Comparison of ENCODE assay signal across 8 cellular contexts in genomic region chr14:61320806-61321384, GRCh38. TPM values are rescaled to one million over a fixed set of nuclear protein-coding genes. Genes with fewer than 3 reads are reported as not detected.
DNase-seq lines count a peak whose midpoint lies in the region; ATAC-seq, FAIRE-seq and TF ChIP-seq lines count a peak whose summit lies in the region.

No MANE protein-coding gene starts in this region.

- peaks cover 2% of the 10 kb centered on the region for H3K9me3 Mint-ChIP-seq in activated CD4-positive, alpha-beta memory T cell treated with anti-CD3 and anti-CD28 coated beads, Interleukin-2, amount 10 ng/mL, durations not matched to agents 7 days and 5 days

- 0 out of 2 replicates have a peak, but pooled peaks cover 2% of the 10 kb centered on the region for H3K79me2 ChIP-seq in HCT116 (ENCODE audit: insufficient read depth, low read length)

- H3K36me3 Mint-ChIP-seq in activated CD4-positive, alpha-beta memory T cell treated with anti-CD3 and anti-CD28 coated beads, Interleukin-2, amount 10 ng/mL, durations not matched to agents 7 days and 5 days (ENCODE audit: low read depth) = peaks cover 36% of the 10 kb centered on the region

- peak overlapping the region; percentile 64 for H3K4me3 Mint-ChIP-seq in activated CD4-positive, alpha-beta memory T cell treated with anti-CD3 and anti-CD28 coated beads, Interleukin-2, amount 10 ng/mL, durations not matched to agents 7 days and 5 days

- H3K27ac ChIP-seq in HCT116 (ENCODE audit: low read depth, low read length) (peak overlapping the region; percentile 50), right atrium auricular region (peak overlapping the region; percentile 70 to 76), small intestine (ENCODE audit: low read depth in 1 of 2, low read length in 1 of 2) (peak overlapping the region; percentile 89 to 92), SJCRH30 (no peak overlapping the region)

- H3K4me2 ChIP-seq in HCT116 (ENCODE audit: low read length) = peak overlapping the region; percentile 96

- in situ Hi-C loops in GM13977 (cut with MboI; ENCODE audit: low pct_unique_long_range_greater_than_20kb, low sequenced_read_pairs, unreplicated experiment) = no loop called here

- no peak for FAIRE-seq in small intestine (lab: Jason Lieb, UNC)

- RAD21 ChIA-PET in HCT116 (lab: Charles Lee; ENCODE audit: low non-redundant PET in 1 of 2, low total read pairs in 2 of 2, uncharacterized antibody in 2 of 2, unreplicated experiment in 2 of 2) = no interaction called here

- H3K27me3 ChIP-seq in HCT116 (ENCODE audit: insufficient read depth, low read length) (no peaks in the 10 kb centered on the region), right atrium auricular region (no peaks in the 10 kb centered on the region), small intestine (ENCODE audit: control insufficient read depth in 2 of 2, insufficient read depth in 2 of 2, low read length in 2 of 2) (no peaks in the 10 kb centered on the region), SJCRH30 (no peaks in the 10 kb centered on the region)

- no peak for DNase-seq in HCT116 (ENCODE audit: low read depth, low spot score)
- DNase-seq in activated CD4-positive, alpha-beta memory T cell treated with anti-CD3 and anti-CD28 coated beads, Interleukin-2, amount 10 ng/mL, durations not matched to agents 7 days and 5 days = no peak
- DNase-seq in right atrium auricular region (ENCODE audit: low spot score) = no peak
- DNase-seq in small intestine = peak; percentile 42
- no peak for DNase-seq in SJCRH30
- DNase-seq in GM13977 (ENCODE audit: low spot score) = no peak
- no peak for DNase-seq in COLO668 (lab: John Stamatoyannopoulos, UW; ENCODE audit: unreplicated experiment)

- H3K9me2 ChIP-seq in HCT116 (ENCODE audit: insufficient read depth) = no peaks in the 10 kb centered on the region

- peak overlapping the region; percentile 70 for H3K9ac ChIP-seq in HCT116 (ENCODE audit: low read length)

- no peak overlapping the region for H3K27ac Mint-ChIP-seq in activated CD4-positive, alpha-beta memory T cell treated with anti-CD3 and anti-CD28 coated beads, Interleukin-2, amount 10 ng/mL, durations not matched to agents 7 days and 5 days

- ATAC-seq in HCT116 (no peak), GM19328 (IDR thresholded peaks at IDR 0.05; ENCODE audit: unreplicated experiment) (no peak)

- CTCF ChIA-PET in HCT116 (lab: Charles Lee) = no interaction called here
- CTCF ChIA-PET in activated CD4-positive, alpha-beta memory T cell treated with anti-CD3 and anti-CD28 coated beads, Interleukin-2, amount 10 ng/mL, durations not matched to agents 7 days and 5 days (lab: Charles Lee) = interaction anchor here (0.9 to 4.1 kb wide), 4 partner anchors 14 to 135 kb away, joined by 5 to 54 read pairs (median 9); no protein-coding TSS in a partner anchor

- TF ChIP-seq CTCF in HCT116 (IDR thresholded peaks at IDR 0.05 in 2 of 3, conservative IDR thresholded peaks at IDR 0.05 in 1 of 3; ENCODE audit: borderline replicate concordance in 1 of 3, insufficient read depth in 1 of 3, low read depth in 2 of 3, low read length in 2 of 3) (no peak), right atrium auricular region (IDR thresholded peaks at IDR 0.05) (no peak), GM13977 (IDR thresholded peaks at IDR 0.05; ENCODE audit: extremely low read depth, insufficient read depth, missing control alignments) (no peak)

- TF ChIP-seq POLR2A in HCT116 (IDR thresholded peaks at IDR 0.05; ENCODE audit: borderline replicate concordance, extremely low read depth, insufficient read depth, insufficient read length) = no peak

- H2AFZ ChIP-seq in HCT116 (ENCODE audit: low read depth, low read length, poor library complexity, severe bottlenecking) = peak overlapping the region; percentile 38

- H3K36me3 ChIP-seq in HCT116 (ENCODE audit: control insufficient read depth in 1 of 2, insufficient read depth in 2 of 2, low read length in 2 of 2) (no peaks in the 10 kb centered on the region), right atrium auricular region (no peaks in the 10 kb centered on the region), small intestine (ENCODE audit: control insufficient read depth in 2 of 2, insufficient read depth in 2 of 2, low read length in 2 of 2) (no peaks in the 10 kb centered on the region), SJCRH30 (no peaks in the 10 kb centered on the region)

- H3K4me1 ChIP-seq in HCT116 (ENCODE audit: control insufficient read depth in 1 of 2, insufficient read depth in 2 of 2, low read length in 2 of 2) (peaks cover 4 to 20% of the 10 kb centered on the region in 2 experiments; a peak in 3 of 4 replicates), right atrium auricular region (peaks cover 0 to 19% of the 10 kb centered on the region in 2 donors), small intestine (ENCODE audit: control insufficient read depth in 2 of 2, insufficient read depth in 1 of 2, low read depth in 1 of 2, low read length in 1 of 2) (no peaks in the 10 kb centered on the region), SJCRH30 (no peaks in the 10 kb centered on the region)

- H3K4me3 ChIP-seq in HCT116 (replicated peaks in 1 of 2; ENCODE audit: low read depth in 1 of 2, low read length in 2 of 2) = peak overlapping the region; percentile 70 to 80
- peak overlapping the region; percentile 50 to 83 for H3K4me3 ChIP-seq in right atrium auricular region
- H3K4me3 ChIP-seq in small intestine (ENCODE audit: low read depth in 1 of 2, low read length in 2 of 2) = peak overlapping the region; percentile 39 to 97
- no peak overlapping the region for H3K4me3 ChIP-seq in SJCRH30

- H3K27me3 Mint-ChIP-seq in activated CD4-positive, alpha-beta memory T cell treated with anti-CD3 and anti-CD28 coated beads, Interleukin-2, amount 10 ng/mL, durations not matched to agents 7 days and 5 days = no peaks in the 10 kb centered on the region

- no peak for TF ChIP-seq RAD21 in HCT116 (IDR thresholded peaks at IDR 0.05; ENCODE audit: low read depth)

- H4K20me1 ChIP-seq in HCT116 (ENCODE audit: insufficient read depth) = no peaks in the 10 kb centered on the region

- no peaks in the 10 kb centered on the region; a peak in 1 of 4 replicates for H3K9me3 ChIP-seq in HCT116 (ENCODE audit: control insufficient read depth in 1 of 2, insufficient read depth in 1 of 2, low read depth in 1 of 2, low read length in 2 of 2)
- H3K9me3 ChIP-seq in right atrium auricular region = peaks cover 0 to 3% of the 10 kb centered on the region in 2 donors
- no peaks in the 10 kb centered on the region for H3K9me3 ChIP-seq in small intestine (ENCODE audit: control insufficient read depth, low read depth)
- 0 out of 2 replicates have a peak, but pooled peaks cover 3% of the 10 kb centered on the region for H3K9me3 ChIP-seq in SJCRH30 (replicated peaks)

- TSS peak; percentile 34 for BruUV-seq in HCT116 (replicated peaks; lab: Mats Ljungman, UMichigan)

- H3K4me1 Mint-ChIP-seq in activated CD4-positive, alpha-beta memory T cell treated with anti-CD3 and anti-CD28 coated beads, Interleukin-2, amount 10 ng/mL, durations not matched to agents 7 days and 5 days = peaks cover 18% of the 10 kb centered on the region

- POLR2A ChIA-PET in HCT116 (lab: Charles Lee) = no interaction called here
- POLR2A ChIA-PET in activated CD4-positive, alpha-beta memory T cell treated with anti-CD3 and anti-CD28 coated beads, Interleukin-2, amount 10 ng/mL, durations not matched to agents 7 days and 5 days (lab: Charles Lee) = interaction anchor here (0.7 to 10.4 kb wide), 12 partner anchors 8 to 151 kb away, joined by 3 to 366 read pairs (median 5); no protein-coding TSS in a partner anchor

- intact Hi-C loops in HCT116 (cut with micrococcal nuclease) = no loop called here

- 25 to 35% (median 31%) methylated on average over 28 to 29 of the region's 29 CpGs for WGBS in small intestine, 3 donors

TF ChIP-seq in HCT116, 20 proteins besides CTCF, POLR2A, EP300 and RAD21 (continues in another document):
- TF ChIP-seq ZNF274 (IDR thresholded peaks at IDR 0.05; ENCODE audit: low read depth, low read length) = no peak
- no peak for TF ChIP-seq EGR1 (IDR thresholded peaks at IDR 0.05; ENCODE audit: low read depth)
- TF ChIP-seq EZH2 (IDR thresholded peaks at IDR 0.05) = no peak
- TF ChIP-seq EZH2phosphoT487 (IDR thresholded peaks at IDR 0.05; ENCODE audit: borderline replicate concordance) = no peak
- no peak for TF ChIP-seq ZFX (IDR thresholded peaks at IDR 0.05)
- no peak for TF ChIP-seq SIN3A (IDR thresholded peaks at IDR 0.05; ENCODE audit: low read depth)

RNA-seq across cellular contexts. Expression of gene PRKCH, which starts 0.5 kb away (rescaled TPM):
- total RNA-seq in HCT116 (2021; ENCODE audit: unreplicated experiment) (16.6 TPM), right atrium auricular region (10 to 100 TPM; 24.9 to 40.3 TPM)
- 17.4 and 17.7 TPM in 2 replicates for polyA plus RNA-seq in HCT116 (2012)
- total RNA-seq in activated CD4-positive, alpha-beta memory T cell treated with anti-CD3 and anti-CD28 coated beads, Interleukin-2, amount 10 ng/mL, durations not matched to agents 7 days and 5 days = 100 to 1,000 TPM; 186 to 195 TPM
- 10 to 100 TPM; 12.1 to 17.3 (median 13.6) TPM for polyA plus RNA-seq in small intestine
- 6.7 and 6.8 TPM in 2 replicates for total RNA-seq in SJCRH30 (2014; rRNA removed; shearing (Covaris generic))

RNA-seq across cellular contexts. Expression of gene TMEM30B, which starts 39.8 kb away (rescaled TPM):
- total RNA-seq in HCT116 (2021; ENCODE audit: unreplicated experiment) (0.12 TPM), right atrium auricular region (1 to 10 TPM; 2.0 to 3.7 TPM)
- not detected in 2 replicates for polyA plus RNA-seq in HCT116 (2012)
- total RNA-seq in activated CD4-positive, alpha-beta memory T cell treated with anti-CD3 and anti-CD28 coated beads, Interleukin-2, amount 10 ng/mL, durations not matched to agents 7 days and 5 days = under 1 TPM; 0.48 to 0.60 TPM
- 10 to 100 TPM; 21.6 to 33.6 (median 27.5) TPM for polyA plus RNA-seq in small intestine
- total RNA-seq in SJCRH30 (2014; rRNA removed; shearing (Covaris generic)) = 6.2 and 7.4 TPM in 2 replicates

Comparison
In these comparisons a context has a peak if more than half of its experiments do, and no peak if none do; other contexts are left out.
1. RNA of gene PRKCH, which starts 0.5 kb away (total RNA-seq): 186 to 195 TPM in activated CD4-positive, alpha-beta memory T cell treated with anti-CD3 and anti-CD28 coated beads, Interleukin-2, amount 10 ng/mL, durations not matched to agents 7 days and 5 days; 24.9 to 40.3 TPM in right atrium auricular region, 16.6 TPM in HCT116 (single experiment) and 6.7 to 6.8 TPM in SJCRH30; every median in the first group is over 4 times any median in the second.